9 cellular contexts compared by ENCODE assay signal in the genomic region with DNA sequence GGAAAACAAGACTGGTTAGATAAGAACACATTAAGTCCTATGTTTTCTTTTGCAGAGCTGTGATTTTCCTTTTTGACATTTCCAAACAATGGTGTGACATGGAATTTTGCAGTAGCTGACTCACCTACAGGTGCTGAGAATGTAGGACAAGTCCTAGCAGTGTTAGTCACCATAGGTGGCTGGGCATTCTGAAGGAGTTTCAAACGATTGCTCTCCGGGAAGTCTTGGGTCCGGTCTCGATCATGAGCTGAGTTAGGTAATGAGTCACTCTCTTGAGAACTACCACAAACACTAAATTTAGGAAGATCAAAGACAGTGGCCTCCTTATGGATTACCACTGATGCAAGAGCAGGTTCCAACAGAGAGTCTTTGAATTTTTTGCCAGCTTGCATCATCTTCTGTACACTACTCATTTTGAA. TPM values are rescaled to one million over a fixed set of nuclear protein-coding genes. Genes with fewer than 3 reads are reported as not detected.
DNase-seq lines count a peak whose midpoint lies in the region; ATAC-seq and TF ChIP-seq lines count a peak whose summit lies in the region.
"Had no signal": no experiment of that assay in that cellular context is flagged by ENCODE, and none has a peak within 500 bp of the region (broad histone marks: within the 10 kb centered on the region; RNA-seq: fewer than 3 reads in every experiment).

No MANE protein-coding gene starts in this region.

- peaks cover 0 to 20% of the 10 kb centered on the region in 2 experiments; a peak in 2 of 4 replicates for H3K4me1 ChIP-seq in SK-N-SH (ENCODE audit: control insufficient read depth in 1 of 2, insufficient read depth in 2 of 2, low read depth in 1 of 2, low read length in 1 of 2)

- 91% methylated on average over 4 of the region's 4 CpGs for WGBS in SK-N-SH (ENCODE audit: low lambda C conversion rate)

- H3K9me2 ChIP-seq in SK-N-SH: no peaks in the 10 kb centered on the region

- no peaks in the 10 kb centered on the region for H4K20me1 ChIP-seq in SK-N-SH (ENCODE audit: insufficient read depth)

- H3K79me2 ChIP-seq in SK-N-SH (ENCODE audit: insufficient read depth): peaks cover 25% of the 10 kb centered on the region; the same call in 1 of the 2 replicates

- no peak for TF ChIP-seq CTCF in kidney epithelial cell (IDR thresholded peaks at IDR 0.05; ENCODE audit: insufficient read depth, low read length, poor library complexity, severe bottlenecking)
- TF ChIP-seq CTCF in SK-N-SH (IDR thresholded peaks at IDR 0.05): no peak

- H3K9ac ChIP-seq in SK-N-SH: no peak overlapping the region

- no peaks in the 10 kb centered on the region for H3K36me3 ChIP-seq in kidney epithelial cell (ENCODE audit: control insufficient read depth, insufficient read depth, low read length)
- H3K36me3 ChIP-seq in SK-N-SH (replicated peaks in 1 of 2; ENCODE audit: control insufficient read depth in 1 of 2, insufficient read depth in 2 of 2, low read length in 1 of 2): peaks cover 36 to 51% of the 10 kb centered on the region in 2 experiments

- H3K4me3 ChIP-seq in kidney epithelial cell (ENCODE audit: low read depth, low read length): no peak overlapping the region
- H3K4me3 ChIP-seq in SK-N-SH (ENCODE audit: low read depth in 2 of 2, low read length in 1 of 2): no peak overlapping the region

- DNase-seq in SIG-M5 (lab: John Stamatoyannopoulos, UW) (peak; percentile 7), kidney epithelial cell (ENCODE audit: low read depth) (peak; percentile 99), DMS79 (lab: John Stamatoyannopoulos, UW) (no peak), HuH-7 (ENCODE audit: low spot score) (no peak), SK-N-SH (no peak)
- DNase-seq: activated T-cell treated with anti-CD3 and anti-CD28 coated beads, Interleukin-2, amount 50 U/mL, for 4 hours had no signal

- H2AFZ ChIP-seq in SK-N-SH (ENCODE audit: low read depth): no peak overlapping the region

- H3K9me3 ChIP-seq in SK-N-SH: no peaks in the 10 kb centered on the region

- CTCF ChIA-PET in SK-N-SH (lab: Yijun Ruan, JAX): interaction anchor here (1.3 to 2.1 kb wide), 3 partner anchors 15 to 241 kb away, joined by 3 to 8 read pairs (median 5); no protein-coding TSS in a partner anchor

- peak; percentile 41 for ATAC-seq in GM18517 (IDR thresholded peaks at IDR 0.05; ENCODE audit: unreplicated experiment)
- ATAC-seq in HG02678 (IDR thresholded peaks at IDR 0.05; ENCODE audit: unreplicated experiment): peak; percentile 36
- no peak for ATAC-seq in SK-N-SH treated with all-trans-retinoic acid at 6 μM for 48 hours

- H3K27me3 ChIP-seq in kidney epithelial cell (ENCODE audit: control insufficient read depth, insufficient read depth, low read length) (no peaks in the 10 kb centered on the region), SK-N-SH (ENCODE audit: insufficient read depth) (no peaks in the 10 kb centered on the region)

- POLR2A ChIA-PET in SK-N-SH (lab: Yijun Ruan, JAX): no interaction called here

- no peaks in the 10 kb centered on the region for H3F3A ChIP-seq in SK-N-SH (replicated peaks; ENCODE audit: insufficient read depth)

- TF ChIP-seq EP300 in SK-N-SH (IDR thresholded peaks at IDR 0.05; ENCODE audit: borderline replicate concordance in 1 of 2, low read depth in 1 of 2, low read length in 1 of 2): no peak

- TF ChIP-seq RAD21 in SK-N-SH (IDR thresholded peaks at IDR 0.05; ENCODE audit: low read length): no peak

- no peak overlapping the region for H3K4me2 ChIP-seq in SK-N-SH

- H3K27ac ChIP-seq in SK-N-SH (ENCODE audit: low read depth in 2 of 2, low read length in 1 of 2): no peak overlapping the region

TF ChIP-seq in SK-N-SH treated with all-trans-retinoic acid at 6 μM for 48 hours, 23 proteins besides CTCF, POLR2A, EP300 and RAD21:
- no peak for TF ChIP-seq ZFP30 (CRISPR knock-in tag; IDR thresholded peaks at IDR 0.05)
- TF ChIP-seq, protein P1, sequence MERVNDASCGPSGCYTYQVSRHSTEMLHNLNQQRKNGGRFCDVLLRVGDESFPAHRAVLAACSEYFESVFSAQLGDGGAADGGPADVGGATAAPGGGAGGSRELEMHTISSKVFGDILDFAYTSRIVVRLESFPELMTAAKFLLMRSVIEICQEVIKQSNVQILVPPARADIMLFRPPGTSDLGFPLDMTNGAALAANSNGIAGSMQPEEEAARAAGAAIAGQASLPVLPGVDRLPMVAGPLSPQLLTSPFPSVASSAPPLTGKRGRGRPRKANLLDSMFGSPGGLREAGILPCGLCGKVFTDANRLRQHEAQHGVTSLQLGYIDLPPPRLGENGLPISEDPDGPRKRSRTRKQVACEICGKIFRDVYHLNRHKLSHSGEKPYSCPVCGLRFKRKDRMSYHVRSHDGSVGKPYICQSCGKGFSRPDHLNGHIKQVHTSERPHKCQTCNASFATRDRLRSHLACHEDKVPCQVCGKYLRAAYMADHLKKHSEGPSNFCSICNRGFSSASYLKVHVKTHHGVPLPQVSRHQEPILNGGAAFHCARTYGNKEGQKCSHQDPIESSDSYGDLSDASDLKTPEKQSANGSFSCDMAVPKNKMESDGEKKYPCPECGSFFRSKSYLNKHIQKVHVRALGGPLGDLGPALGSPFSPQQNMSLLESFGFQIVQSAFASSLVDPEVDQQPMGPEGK (CRISPR knock-in tag; IDR thresholded peaks at IDR 0.05; ENCODE audit: borderline replicate concordance): no peak
- no peak for TF ChIP-seq ISL1 (CRISPR knock-in tag; IDR thresholded peaks at IDR 0.05)
- no peak for TF ChIP-seq ZC3H10 (CRISPR knock-in tag; IDR thresholded peaks at IDR 0.05)
- TF ChIP-seq OSR1 (CRISPR knock-in tag; IDR thresholded peaks at IDR 0.05): no peak
- no peak for TF ChIP-seq TCF4 (CRISPR knock-in tag; IDR thresholded peaks at IDR 0.05; ENCODE audit: borderline replicate concordance)
- TF ChIP-seq ZNF70 (CRISPR knock-in tag; IDR thresholded peaks at IDR 0.05): no peak
- no peak for TF ChIP-seq ESRRG (CRISPR knock-in tag; IDR thresholded peaks at IDR 0.05)

TF ChIP-seq in SK-N-SH, 30 proteins besides CTCF, POLR2A, EP300 and RAD21:
- TF ChIP-seq, protein P2, sequence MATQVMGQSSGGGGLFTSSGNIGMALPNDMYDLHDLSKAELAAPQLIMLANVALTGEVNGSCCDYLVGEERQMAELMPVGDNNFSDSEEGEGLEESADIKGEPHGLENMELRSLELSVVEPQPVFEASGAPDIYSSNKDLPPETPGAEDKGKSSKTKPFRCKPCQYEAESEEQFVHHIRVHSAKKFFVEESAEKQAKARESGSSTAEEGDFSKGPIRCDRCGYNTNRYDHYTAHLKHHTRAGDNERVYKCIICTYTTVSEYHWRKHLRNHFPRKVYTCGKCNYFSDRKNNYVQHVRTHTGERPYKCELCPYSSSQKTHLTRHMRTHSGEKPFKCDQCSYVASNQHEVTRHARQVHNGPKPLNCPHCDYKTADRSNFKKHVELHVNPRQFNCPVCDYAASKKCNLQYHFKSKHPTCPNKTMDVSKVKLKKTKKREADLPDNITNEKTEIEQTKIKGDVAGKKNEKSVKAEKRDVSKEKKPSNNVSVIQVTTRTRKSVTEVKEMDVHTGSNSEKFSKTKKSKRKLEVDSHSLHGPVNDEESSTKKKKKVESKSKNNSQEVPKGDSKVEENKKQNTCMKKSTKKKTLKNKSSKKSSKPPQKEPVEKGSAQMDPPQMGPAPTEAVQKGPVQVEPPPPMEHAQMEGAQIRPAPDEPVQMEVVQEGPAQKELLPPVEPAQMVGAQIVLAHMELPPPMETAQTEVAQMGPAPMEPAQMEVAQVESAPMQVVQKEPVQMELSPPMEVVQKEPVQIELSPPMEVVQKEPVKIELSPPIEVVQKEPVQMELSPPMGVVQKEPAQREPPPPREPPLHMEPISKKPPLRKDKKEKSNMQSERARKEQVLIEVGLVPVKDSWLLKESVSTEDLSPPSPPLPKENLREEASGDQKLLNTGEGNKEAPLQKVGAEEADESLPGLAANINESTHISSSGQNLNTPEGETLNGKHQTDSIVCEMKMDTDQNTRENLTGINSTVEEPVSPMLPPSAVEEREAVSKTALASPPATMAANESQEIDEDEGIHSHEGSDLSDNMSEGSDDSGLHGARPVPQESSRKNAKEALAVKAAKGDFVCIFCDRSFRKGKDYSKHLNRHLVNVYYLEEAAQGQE (IDR thresholded peaks at IDR 0.05; ENCODE audit: low read depth, low read length): no peak
- TF ChIP-seq TAF1 (IDR thresholded peaks at IDR 0.05; ENCODE audit: borderline replicate concordance, low read depth, low read length) (no peak), SMC3 (IDR thresholded peaks at IDR 0.05; ENCODE audit: low read depth, low read length) (no peak), GABPA (IDR thresholded peaks at IDR 0.05; ENCODE audit: low read depth) (no peak)

RNA-seq across cellular contexts. Expression of a gene that starts 3.6 kb away (rescaled TPM):
- 17.0 and 27.5 TPM in 2 replicates for total RNA-seq in kidney epithelial cell
- 6.7 and 8.6 TPM in 2 replicates for polyA plus RNA-seq in SK-N-SH (2012; rRNA removed)
- polyA plus RNA-seq in SK-N-SH (2012; cell fraction: cytosol; rRNA removed): 7.3 and 7.7 TPM in 2 replicates
- 7.3 and 12.9 TPM in 2 replicates for polyA plus RNA-seq in SK-N-SH (2012; cell fraction: nucleus; rRNA removed)

Comparison
In these comparisons a context has a peak if more than half of its experiments do, and no peak if none do; other contexts are left out.
1. DNase-seq: peak in SIG-M5 (single experiment) and kidney epithelial cell (single experiment); none in DMS79 (single experiment), HuH-7 (single experiment) and SK-N-SH (single experiment).